Comparison of ENCODE assay signal across 22 cellular contexts in genomic region chr1:147086129-147086528, GRCh38.
"Had no signal": no experiment of that assay in that cellular context is flagged by ENCODE, and none has a peak within 500 bp of the region (broad histone marks: within the 10 kb centered on the region; RNA-seq: fewer than 3 reads in every experiment).

No MANE protein-coding gene starts in this region.

- H3K36me3 ChIP-seq: breast epithelium, Peyer's patch, SJSA1 had no signal

- H3K36me3 Mint-ChIP-seq: activated naive CD8-positive, alpha-beta T cell treated with anti-CD3 and anti-CD28 coated beads for 36 hours had no signal

- DNase-seq: activated CD4-positive, alpha-beta T cell treated with anti-CD3 and anti-CD28 coated beads for 1 hour; activated CD4-positive, alpha-beta T cell treated with anti-CD3 and anti-CD28 coated beads, Interleukin-2, amount 10 ng/mL, durations not matched to agents 24 days and 14 days; activated CD4-positive, alpha-beta T cell treated with anti-CD3 and anti-CD28 coated beads, Interleukin-2, amount 50 U/mL, for 48 hours; activated CD8-positive, alpha-beta memory T cell treated with anti-CD3 and anti-CD28 coated beads for 24 hours; activated gamma-delta T cell treated with Interleukin-2 at 50 U/mL for 16 hours; activated naive CD4-positive, alpha-beta T cell treated with anti-CD3 and anti-CD28 coated beads, Interleukin-2, amount 10 ng/mL, durations not matched to agents 7 days and 5 days; activated naive CD8-positive, alpha-beta T cell treated with anti-CD3 and anti-CD28 coated beads for 36 hours; activated T-cell treated with anti-CD3 and anti-CD28 coated beads, Interleukin-2, amount 50 U/mL, for 48 hours; anterior cingulate cortex; caudate nucleus; NCI-H1092; NCI-H1417; NCI-H1930; NCI-H2107; NCI-H2171 treated with DMSO at 0.1 percent for 48 hours; NCI-H226; Peyer's patch; SHP77 had no signal

- H3K9me3 Mint-ChIP-seq: activated naive CD4-positive, alpha-beta T cell treated with anti-CD3 and anti-CD28 coated beads, Interleukin-2, amount 10 ng/mL, durations not matched to agents 7 days and 5 days; activated T-helper 2 cell treated with anti-CD3 and anti-CD28 coated beads, Interferon-gamma antibody, Interleukin-2, Interleukin-4, amounts not matched to agents 10 μg/mL and 5 μg/mL and 100 μg/mL, durations not matched to agents 14 hours and 24 hours and 36 hours; T-helper 1 cell treated with Interleukin-12 subunit alpha and Interleukin-12 subunit beta and Interleukin-4 antibody, amounts not matched to agents 30 μg/mL and 1 μg/mL, for 36 hours had no signal

- H3K27ac Mint-ChIP-seq: activated CD4-positive, alpha-beta T cell treated with anti-CD3 and anti-CD28 coated beads, Interleukin-2, amount 10 ng/mL, durations not matched to agents 24 days and 14 days; T-helper 1 cell treated with Interleukin-12 subunit alpha and Interleukin-12 subunit beta and Interleukin-4 antibody, amounts not matched to agents 30 μg/mL and 1 μg/mL, for 36 hours had no signal

- H3K9me3 ChIP-seq: Peyer's patch, SJSA1 had no signal

- H3K4me1 ChIP-seq: breast epithelium had no signal

- H3K27ac ChIP-seq: breast epithelium, Peyer's patch, SJSA1 had no signal

- H3K4me3 Mint-ChIP-seq: T-helper 1 cell treated with Interleukin-12 subunit alpha and Interleukin-12 subunit beta and Interleukin-4 antibody, amounts not matched to agents 30 μg/mL and 1 μg/mL, for 36 hours had no signal

- H3K4me3 ChIP-seq: Peyer's patch, SJSA1 had no signal
